ENCODE assay signal across 1 cellular context in genomic region chr10:103382769-103383168, GRCh38.
TF ChIP-seq lines count a peak whose summit lies in the region.

No MANE protein-coding gene starts in this region.

TF ChIP-seq in K562, 482 proteins besides CTCF, POLR2A, EP300 and RAD21:
- TF ChIP-seq ZNF121 (CRISPR knock-in tag; conservative IDR thresholded peaks at IDR 0.05) (0 out of 2 replicates have a peak, but pooled peaks have one; percentile 3), NR2C2 (CRISPR knock-in tag; IDR thresholded peaks at IDR 0.05) (no peak), NR2C2 (tag; IDR thresholded peaks at IDR 0.05) (no peak)
